ENCODE assay signal across 30 cellular contexts in the genomic region with DNA sequence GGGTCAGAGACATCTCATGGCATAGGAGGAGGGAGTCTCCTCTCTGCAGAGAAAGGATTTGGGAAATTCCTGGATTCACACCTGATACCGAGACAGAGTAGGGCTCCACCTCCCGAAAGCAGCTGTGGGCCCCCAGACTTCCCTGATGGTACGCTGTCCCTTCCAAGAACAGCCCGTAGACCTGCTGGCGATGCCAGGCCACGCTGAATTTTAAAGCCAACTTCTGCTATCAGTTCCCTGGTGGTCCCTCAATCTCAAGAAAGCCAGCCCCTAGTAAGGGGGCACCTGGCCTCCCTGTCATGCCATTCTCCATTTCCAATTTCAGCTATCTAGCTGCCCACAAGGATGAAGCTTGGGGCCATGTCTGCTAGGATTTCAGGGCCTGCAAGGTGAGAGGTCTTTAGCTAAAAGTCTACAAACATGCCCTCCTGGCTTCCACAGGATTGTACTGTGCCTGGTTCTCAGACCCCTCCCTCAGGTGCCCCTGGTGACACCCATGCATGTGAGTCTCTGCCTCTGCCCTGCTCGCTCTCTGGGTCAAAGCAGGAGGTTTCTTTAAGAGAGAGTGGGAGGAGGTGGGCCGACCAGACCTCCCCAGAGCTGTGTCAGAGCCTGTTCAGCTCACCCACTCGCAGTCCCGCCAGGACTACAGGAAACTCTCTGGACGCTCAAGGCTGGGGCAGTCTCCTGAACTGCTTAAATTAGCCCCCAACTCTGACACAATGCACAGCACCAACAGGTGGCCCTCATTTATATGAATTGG. TPM values are rescaled to one million over a fixed set of nuclear protein-coding genes. Genes with fewer than 3 reads are reported as not detected.
"Had no signal": no experiment of that assay in that cellular context is flagged by ENCODE, and none has a peak within 500 bp of the region (broad histone marks: within the 10 kb centered on the region; RNA-seq: fewer than 3 reads in every experiment).

No MANE protein-coding gene starts in this region.

- H3K27me3 ChIP-seq: adrenal gland, MG63, Peyer's patch had no signal

- H3K9ac ChIP-seq: SK-N-SH had no signal

- H3K9me3 ChIP-seq: adrenal gland, MG63, Peyer's patch, SJCRH30, SK-N-SH had no signal

- H3K4me3 Mint-ChIP-seq: activated CD4-positive, alpha-beta memory T cell treated with anti-CD3 and anti-CD28 coated beads for 36 hours; activated CD4-positive, alpha-beta T cell treated with anti-CD3 and anti-CD28 coated beads, Interleukin-2, amount 10 ng/mL, durations not matched to agents 7 days and 5 days; activated naive CD8-positive, alpha-beta T cell treated with anti-CD3 and anti-CD28 coated beads, Interleukin-2, amount 10 ng/mL, durations not matched to agents 7 days and 5 days; activated T-cell treated with anti-CD3 and anti-CD28 coated beads, Interleukin-2, amount 50 U/mL, for 72 hours had no signal

- H3K4me1 Mint-ChIP-seq: activated CD4-positive, alpha-beta T cell treated with anti-CD3 and anti-CD28 coated beads, Interleukin-2, amount 10 ng/mL, durations not matched to agents 7 days and 5 days; activated naive CD8-positive, alpha-beta T cell treated with anti-CD3 and anti-CD28 coated beads, Interleukin-2, amount 10 ng/mL, durations not matched to agents 7 days and 5 days had no signal

- H3K4me1 ChIP-seq: adrenal gland, Peyer's patch, SJCRH30 had no signal

- H3K36me3 ChIP-seq: adrenal gland, MG63, Peyer's patch, SJCRH30 had no signal

- H3K36me3 Mint-ChIP-seq: activated CD4-positive, alpha-beta memory T cell treated with anti-CD3 and anti-CD28 coated beads for 36 hours; activated naive CD8-positive, alpha-beta T cell treated with anti-CD3 and anti-CD28 coated beads, Interleukin-2, amount 10 ng/mL, durations not matched to agents 7 days and 5 days had no signal

- H3K9me3 Mint-ChIP-seq: activated CD4-positive, alpha-beta memory T cell treated with anti-CD3 and anti-CD28 coated beads for 36 hours; activated CD4-positive, alpha-beta T cell treated with anti-CD3 and anti-CD28 coated beads, Interleukin-2, amount 10 ng/mL, durations not matched to agents 7 days and 5 days; activated naive CD8-positive, alpha-beta T cell treated with anti-CD3 and anti-CD28 coated beads, Interleukin-2, amount 10 ng/mL, durations not matched to agents 7 days and 5 days; activated T-cell treated with anti-CD3 and anti-CD28 coated beads, Interleukin-2, amount 50 U/mL, for 72 hours; activated T-helper 2 cell treated with anti-CD3 and anti-CD28 coated beads, Interferon-gamma antibody, Interleukin-2, Interleukin-4, amounts not matched to agents 10 μg/mL and 5 μg/mL and 100 μg/mL, durations not matched to agents 14 hours and 24 hours and 36 hours had no signal

- ATAC-seq: activated T-cell treated with anti-CD3 and anti-CD28 coated beads, Interleukin-2, amount 50 U/mL, for 72 hours had no signal

- DNase-seq: activated CD4-positive, alpha-beta memory T cell treated with anti-CD3 and anti-CD28 coated beads for 36 hours; activated CD4-positive, alpha-beta T cell treated with anti-CD3 and anti-CD28 coated beads, Interleukin-2, amount 10 ng/mL, durations not matched to agents 7 days and 5 days; activated CD4-positive, CD25-positive, alpha-beta regulatory T cell; activated CD8-positive, alpha-beta memory T cell treated with anti-CD3 and anti-CD28 coated beads, Interleukin-2, amount 50 U/mL, for 4 hours; activated gamma-delta T cell treated with Interleukin-2 at 50 U/mL for 16 hours; activated naive CD4-positive, alpha-beta T cell treated with anti-CD3 and anti-CD28 coated beads, Interleukin-2, amount 50 U/mL, for 16 hours; activated naive CD8-positive, alpha-beta T cell treated with anti-CD3 and anti-CD28 coated beads, Interleukin-2, amount 10 ng/mL, durations not matched to agents 7 days and 5 days; activated T-cell treated with anti-CD3 and anti-CD28 coated beads, Interleukin-2, amount 50 U/mL, for 72 hours; adrenal gland; anterior cingulate cortex; central memory CD4-positive, alpha-beta T cell; MG63; NCI-H1105; NCI-H1436; NCI-H1694 treated with DMSO at 0.1 percent for 48 hours; NCI-H2081; NCI-H510A treated with DMSO at 0.1 percent for 48 hours; NCI-H69; NK-92 treated with Interleukin-12 subunit alpha and Interleukin-12 subunit beta, amount 100 ng/mL, for 24 hours; OCI-M1; Peyer's patch; Right ventricle myocardium superior; SJCRH30; SK-N-SH; T-helper 1 cell had no signal

- H3K27ac ChIP-seq: adrenal gland, Peyer's patch, RWPE1, SJCRH30, VCaP had no signal

- H3K4me3 ChIP-seq: adrenal gland, MG63, Peyer's patch, SJCRH30 had no signal

- H3K27ac Mint-ChIP-seq: activated CD4-positive, alpha-beta memory T cell treated with anti-CD3 and anti-CD28 coated beads for 36 hours; activated CD4-positive, alpha-beta T cell treated with anti-CD3 and anti-CD28 coated beads, Interleukin-2, amount 10 ng/mL, durations not matched to agents 7 days and 5 days; activated naive CD8-positive, alpha-beta T cell treated with anti-CD3 and anti-CD28 coated beads, Interleukin-2, amount 10 ng/mL, durations not matched to agents 7 days and 5 days; activated T-cell treated with anti-CD3 and anti-CD28 coated beads, Interleukin-2, amount 50 U/mL, for 72 hours; activated T-helper 2 cell treated with anti-CD3 and anti-CD28 coated beads, Interferon-gamma antibody, Interleukin-2, Interleukin-4, amounts not matched to agents 10 μg/mL and 5 μg/mL and 100 μg/mL, durations not matched to agents 14 hours and 24 hours and 36 hours had no signal

- H3K4me2 ChIP-seq: SK-N-SH had no signal

RNA-seq across cellular contexts. Expression of gene ANO2, which starts 30.5 kb away (rescaled TPM):
- total RNA-seq: activated CD4-positive, alpha-beta memory T cell treated with anti-CD3 and anti-CD28 coated beads for 36 hours; activated CD4-positive, alpha-beta T cell treated with anti-CD3 and anti-CD28 coated beads, Interleukin-2, amount 10 ng/mL, durations not matched to agents 7 days and 5 days; activated naive CD8-positive, alpha-beta T cell treated with anti-CD3 and anti-CD28 coated beads, Interleukin-2, amount 10 ng/mL, durations not matched to agents 7 days and 5 days; activated T-cell treated with anti-CD3 and anti-CD28 coated beads, Interleukin-2, amount 50 U/mL, for 72 hours; activated T-helper 2 cell treated with anti-CD3 and anti-CD28 coated beads, Interferon-gamma antibody, Interleukin-2, Interleukin-4, amounts not matched to agents 10 μg/mL and 5 μg/mL and 100 μg/mL, durations not matched to agents 14 hours and 24 hours and 36 hours; bronchial epithelial cell; T-helper 2 cell treated with Interferon-gamma antibody and Interleukin-4, amounts not matched to agents 100 ng/mL and 5 ng/mL, for 36 hours had no signal
- polyA plus RNA-seq: SK-N-SH had no signal
